ENCODE assay signal across 20 cellular contexts in genomic region chr2:221590861-221591260, GRCh38.
"Had no signal": no experiment of that assay in that cellular context is flagged by ENCODE, and none has a peak within 500 bp of the region (broad histone marks: within the 10 kb centered on the region; RNA-seq: fewer than 3 reads in every experiment).

No MANE protein-coding gene starts in this region.

- H3K4me3 Mint-ChIP-seq: activated CD4-positive, alpha-beta T cell treated with anti-CD3 and anti-CD28 coated beads for 36 hours; activated naive CD8-positive, alpha-beta T cell; activated T-helper 1 cell treated with anti-CD3 and anti-CD28 coated beads, Interleukin-12 subunit alpha, Interleukin-12 subunit beta, Interleukin-2, Interleukin-4 antibody, amounts not matched to agents 30 ng/mL and 10 ng/mL and 1 ng/mL, durations not matched to agents 14 hours and 24 hours and 36 hours; mesothelial cell of epicardium; stimulated activated memory B cell treated with anti-CD40 and anti-IgM and Interleukin-4, amounts not matched to agents 10 μg/mL and 1 μg/mL and 100 μg/mL, for 72 hours; type B pancreatic cell had no signal

- H3K36me3 Mint-ChIP-seq: activated naive CD8-positive, alpha-beta T cell; mesothelial cell of epicardium; stimulated activated memory B cell treated with anti-CD40 and anti-IgM and Interleukin-4, amounts not matched to agents 10 μg/mL and 1 μg/mL and 100 μg/mL, for 72 hours; type B pancreatic cell had no signal

- H3K27ac ChIP-seq: spleen, testis had no signal

- H3K4me1 ChIP-seq: spleen, testis had no signal

- H3K9me3 Mint-ChIP-seq: activated T-helper 1 cell treated with anti-CD3 and anti-CD28 coated beads, Interleukin-12 subunit alpha, Interleukin-12 subunit beta, Interleukin-2, Interleukin-4 antibody, amounts not matched to agents 30 ng/mL and 10 ng/mL and 1 ng/mL, durations not matched to agents 14 hours and 24 hours and 36 hours; mesothelial cell of epicardium; type B pancreatic cell had no signal

- H3K4me1 Mint-ChIP-seq: activated CD4-positive, alpha-beta T cell treated with anti-CD3 and anti-CD28 coated beads for 36 hours; stimulated activated memory B cell treated with anti-CD40 and anti-IgM and Interleukin-4, amounts not matched to agents 10 μg/mL and 1 μg/mL and 100 μg/mL, for 72 hours had no signal

- DNase-seq: activated CD4-positive, alpha-beta T cell treated with anti-CD3 and anti-CD28 coated beads for 36 hours; activated CD4-positive, alpha-beta T cell treated with anti-CD3 and anti-CD28 coated beads, Interleukin-2, amount 50 U/mL, for 48 hours; activated gamma-delta T cell treated with Interleukin-2 at 50 U/mL for 16 hours; activated T-cell treated with anti-CD3 and anti-CD28 coated beads for 4 hours; cerebellar nuclear complex; effector CD4-positive, alpha-beta T cell; hypothalamus; islet precursor cell; left colon; occipital lobe; retina; spleen; stimulated activated CD4-positive, alpha-beta T cell treated with anti-CD3 and anti-CD28 coated beads, Interleukin-4, amount 100 ng/mL, for 4 hours; testis had no signal

- ATAC-seq: activated CD4-positive, alpha-beta T cell treated with anti-CD3 and anti-CD28 coated beads for 36 hours; left colon; stimulated activated memory B cell treated with anti-CD40 and anti-IgM and Interleukin-4, amounts not matched to agents 10 μg/mL and 1 μg/mL and 100 μg/mL, for 72 hours had no signal

- H3K27ac Mint-ChIP-seq: activated CD4-positive, alpha-beta T cell treated with anti-CD3 and anti-CD28 coated beads for 36 hours; activated naive CD8-positive, alpha-beta T cell; activated T-helper 1 cell treated with anti-CD3 and anti-CD28 coated beads, Interleukin-12 subunit alpha, Interleukin-12 subunit beta, Interleukin-2, Interleukin-4 antibody, amounts not matched to agents 30 ng/mL and 10 ng/mL and 1 ng/mL, durations not matched to agents 14 hours and 24 hours and 36 hours; mesothelial cell of epicardium; stimulated activated memory B cell treated with anti-CD40 and anti-IgM and Interleukin-4, amounts not matched to agents 10 μg/mL and 1 μg/mL and 100 μg/mL, for 72 hours; type B pancreatic cell had no signal

- H3K27me3 ChIP-seq: spleen, testis had no signal

- H3K4me3 ChIP-seq: lung, spleen, testis had no signal

- H3K36me3 ChIP-seq: spleen had no signal

- H3K9me3 ChIP-seq: spleen, testis had no signal
